Comparison of ENCODE assay signal across 17 cellular contexts in genomic region chr11:92881940-92882339, GRCh38.
A peak's percentile ranks its signal among the peaks of the same experiment; 100 is the strongest.
DNase-seq lines count a peak whose midpoint lies in the region; ATAC-seq lines count a peak whose summit lies in the region.
"Had no signal": no experiment of that assay in that cellular context is flagged by ENCODE, and none has a peak within 500 bp of the region (broad histone marks: within the 10 kb centered on the region; RNA-seq: fewer than 3 reads in every experiment).

No MANE protein-coding gene starts in this region.

- peak overlapping the region; percentile 15 for H3K27ac ChIP-seq in angular gyrus (ENCODE audit: low read depth, low read length)
- H3K27ac ChIP-seq: 22Rv1; A549; BLaER1 treated with 17β-estradiol and CSF1 and Interleukin-3, amounts not matched to agents 10 nM and 100 nM; C4-2B had no signal

- no peak for ATAC-seq in HG03439 (IDR thresholded peaks at IDR 0.05; ENCODE audit: unreplicated experiment)
- ATAC-seq: A549; CD8-positive, alpha-beta T cell; GM12878 had no signal

- peak; percentile 53 for DNase-seq in inferior parietal cortex (ENCODE audit: extremely low spot score)
- DNase-seq in superior temporal gyrus (ENCODE audit: extremely low spot score) = peak; percentile 54
- no peak for DNase-seq in EL
- DNase-seq: AML-193; Caco-2; Calu3; CD4-positive, alpha-beta T cell; CD8-positive, alpha-beta T cell; DMS79 treated with DMSO at 0.1 percent for 48 hours; GDM1 had no signal
